In genomic region chr6:6592836-6593235, GRCh38 we compare ENCODE assay signal across 11 cellular contexts. TPM values are rescaled to one million over a fixed set of nuclear protein-coding genes. Genes with fewer than 3 reads are reported as not detected.
A peak's percentile ranks its signal among the peaks of the same experiment; 100 is the strongest.
DNase-seq lines count a peak whose midpoint lies in the region; ATAC-seq and TF ChIP-seq lines count a peak whose summit lies in the region.
"Had no signal": no experiment of that assay in that cellular context is flagged by ENCODE, and none has a peak within 500 bp of the region (broad histone marks: within the 10 kb centered on the region; RNA-seq: fewer than 3 reads in every experiment).

No MANE protein-coding gene starts in this region.

- peaks cover 18% of the 10 kb centered on the region for H3K79me2 ChIP-seq in OCI-LY1 (ENCODE audit: insufficient read depth, low read length)

- TF ChIP-seq CTCF in OCI-LY1 (IDR thresholded peaks at IDR 0.05; ENCODE audit: low read length) (no peak), colonic mucosa (IDR thresholded peaks at IDR 0.05) (no peak)

- H2AFZ ChIP-seq in OCI-LY1 (ENCODE audit: low read length) = no peak overlapping the region

- intact Hi-C loops in colonic mucosa (cut with DNase I) = no loop called here

- H3K4me1 ChIP-seq in OCI-LY1 (ENCODE audit: insufficient read depth, low read length, severe bottlenecking) = peaks cover 59% of the 10 kb centered on the region
- H3K4me1 ChIP-seq in colonic mucosa = no peaks in the 10 kb centered on the region
- peaks cover 12 to 16% (median 13%) of the 10 kb centered on the region in 3 donors for H3K4me1 ChIP-seq in skeletal muscle tissue (ENCODE audit: control insufficient read depth in 3 of 3, insufficient read depth in 3 of 3, low read length in 3 of 3)

- H3K27me3 ChIP-seq in OCI-LY1 (ENCODE audit: insufficient read depth, low read length) = no peaks in the 10 kb centered on the region
- no peaks in the 10 kb centered on the region for H3K27me3 ChIP-seq in colonic mucosa
- peaks cover 0 to 2% (median 0%) of the 10 kb centered on the region in 3 donors for H3K27me3 ChIP-seq in skeletal muscle tissue (ENCODE audit: control insufficient read depth in 3 of 3, insufficient read depth in 3 of 3, low read length in 3 of 3)

- TF ChIP-seq POLR2A in GM18505 (IDR thresholded peaks at IDR 0.05; ENCODE audit: borderline replicate concordance, extremely low read depth, insufficient read depth, insufficient read length) = peak; percentile 10

- peaks cover 50% of the 10 kb centered on the region for H3K36me3 ChIP-seq in OCI-LY1 (ENCODE audit: insufficient read depth, low read length)
- no peaks in the 10 kb centered on the region for H3K36me3 ChIP-seq in colonic mucosa
- H3K36me3 ChIP-seq in skeletal muscle tissue (ENCODE audit: control insufficient read depth in 3 of 3, insufficient read depth in 3 of 3, low read length in 3 of 3) = no peaks in the 10 kb centered on the region

- H3K9me3 ChIP-seq in OCI-LY1 (ENCODE audit: low read length) (no peaks in the 10 kb centered on the region), colonic mucosa (no peaks in the 10 kb centered on the region), skeletal muscle tissue (ENCODE audit: control insufficient read depth in 3 of 3, low read length in 3 of 3) (no peaks in the 10 kb centered on the region)

- DNase-seq in colonic mucosa (no peak), DMS153 treated with DMSO at 0.1 percent for 48 hours (lab: John Stamatoyannopoulos, UW; ENCODE audit: unreplicated experiment) (no peak)
- DNase-seq: DMS153, NCI-H1105 treated with DMSO at 0.1 percent for 48 hours, NCI-H526 treated with DMSO at 0.1 percent for 48 hours had no signal

- no peaks in the 10 kb centered on the region for H3F3A ChIP-seq in OCI-LY1 (ENCODE audit: insufficient read depth, low read length)

- H4K20me1 ChIP-seq in OCI-LY1 (ENCODE audit: insufficient read depth, low read length) = no peaks in the 10 kb centered on the region

- H3K27ac ChIP-seq in OCI-LY1 (ENCODE audit: low read depth, low read length, poor library complexity, severe bottlenecking) (peak overlapping the region; percentile 96), colonic mucosa (peak overlapping the region; percentile 4), skeletal muscle tissue (ENCODE audit: low read depth, low read length) (peak overlapping the region; percentile 68)
- H3K27ac ChIP-seq: epithelial cell of prostate had no signal

- ATAC-seq in GM18505 (IDR thresholded peaks at IDR 0.05; ENCODE audit: unreplicated experiment) = no peak
- ATAC-seq in HG02642 (IDR thresholded peaks at IDR 0.05; ENCODE audit: poor library complexity, unreplicated experiment) = no peak
- ATAC-seq in GM18873 (IDR thresholded peaks at IDR 0.05; ENCODE audit: low FRiP score, unreplicated experiment) = no peak

- no peaks in the 10 kb centered on the region for H3K9me2 ChIP-seq in OCI-LY1 (ENCODE audit: low read depth, low read length)

- peak overlapping the region; percentile 69 for H3K4me3 ChIP-seq in OCI-LY1 (ENCODE audit: low read depth, low read length, poor library complexity, severe bottlenecking)
- no peak overlapping the region for H3K4me3 ChIP-seq in colonic mucosa
- H3K4me3 ChIP-seq in skeletal muscle tissue (ENCODE audit: low read length in 3 of 3) = no peak overlapping the region

- H3K9ac ChIP-seq in OCI-LY1 (ENCODE audit: low read length) (peak overlapping the region; percentile 57), colonic mucosa (ENCODE audit: low read depth in 2 of 2, low read length in 2 of 2) (no peak overlapping the region), skeletal muscle tissue (ENCODE audit: low read depth in 1 of 3, low read length in 3 of 3) (no peak overlapping the region)

- peak overlapping the region; percentile 63 for H3K4me2 ChIP-seq in OCI-LY1 (ENCODE audit: low read length)

RNA-seq across cellular contexts. Expression of gene LY86, which starts 4.3 kb away (rescaled TPM):
- total RNA-seq in colonic mucosa (1 to 10 TPM in 1 of 2 donors, under 1 TPM in 1; 0.91 to 1.3 TPM), skeletal muscle tissue (6.8 TPM)

Comparison
In these comparisons a context has a peak if more than half of its experiments do, and no peak if none do; other contexts are left out.
1. H3K27ac ChIP-seq: peak in every context shown above with its lines; median percentile 96 in OCI-LY1; 68 in skeletal muscle tissue; 4 in colonic mucosa.